ENCODE assay signal across 13 cellular contexts in genomic region chr16:89317729-89318429, GRCh38.
DNase-seq lines count a peak whose midpoint lies in the region; ATAC-seq and TF ChIP-seq lines count a peak whose summit lies in the region.
"Had no signal": no experiment of that assay in that cellular context is flagged by ENCODE, and none has a peak within 500 bp of the region (broad histone marks: within the 10 kb centered on the region; RNA-seq: fewer than 3 reads in every experiment).

No MANE protein-coding gene starts in this region.

- peaks cover 3% of the 10 kb centered on the region for H3K27me3 Mint-ChIP-seq in neural crest cell (ENCODE audit: low read depth)

- no peaks in the 10 kb centered on the region for H3K36me3 Mint-ChIP-seq in neural crest cell (ENCODE audit: low read depth)

- no peaks in the 10 kb centered on the region for H3K9me3 ChIP-seq in SK-N-SH
- H3K9me3 ChIP-seq in PC-9 (ENCODE audit: insufficient read depth, low read depth): no peaks in the 10 kb centered on the region
- H3K9me3 ChIP-seq in effector memory CD4-positive, alpha-beta T cell (ENCODE audit: control insufficient read depth, low read length): no peaks in the 10 kb centered on the region
- H3K9me3 ChIP-seq: breast epithelium, pancreas had no signal

- H2AFZ ChIP-seq in SK-N-SH (ENCODE audit: low read depth) (no peak overlapping the region), PC-9 (no peak overlapping the region)

- H3K27ac Mint-ChIP-seq in neural crest cell (ENCODE audit: unreplicated experiment): peak overlapping the region; percentile 88

- no peak for TF ChIP-seq EP300 in SK-N-SH (IDR thresholded peaks at IDR 0.05; ENCODE audit: borderline replicate concordance in 1 of 2, low read depth in 1 of 2, low read length in 1 of 2)

- H3K27ac ChIP-seq in SK-N-SH (ENCODE audit: low read depth in 2 of 2, low read length in 1 of 2) (peak overlapping the region; percentile 7 to 8; a peak in 1 of 4 replicates), PC-9 (peak overlapping the region; percentile 36; the same call in 1 of the 2 replicates)
- H3K27ac ChIP-seq in effector memory CD4-positive, alpha-beta T cell (ENCODE audit: insufficient read depth, low read length, poor library complexity, severe bottlenecking): peak overlapping the region; percentile 92
- H3K27ac ChIP-seq: 22Rv1, pancreas had no signal

- no peaks in the 10 kb centered on the region for H3K9me3 Mint-ChIP-seq in neural crest cell

- H3K4me2 ChIP-seq in SK-N-SH (no peak overlapping the region; the same call in 1 of the 2 replicates), PC-9 (peak overlapping the region; percentile 88)

- no peak overlapping the region for H3K9ac ChIP-seq in SK-N-SH

- CTCF ChIA-PET in SK-N-SH (lab: Yijun Ruan, JAX) (interaction anchor here (1.3 to 3.8 kb wide), 4 partner anchors 9 to 324 kb away, joined by 4 to 18 read pairs (median 5); no protein-coding TSS in a partner anchor), PC-9 (lab: Charles Lee) (no interaction called here)

- 95% methylated on average over 23 of the region's 23 CpGs for WGBS in SK-N-SH (ENCODE audit: low lambda C conversion rate)

- H4K20me1 ChIP-seq in SK-N-SH (ENCODE audit: insufficient read depth) (peaks cover 77% of the 10 kb centered on the region), PC-9 (ENCODE audit: insufficient read depth) (peaks cover 93% of the 10 kb centered on the region)

- H3K9me2 ChIP-seq in SK-N-SH: no peaks in the 10 kb centered on the region
- no peaks in the 10 kb centered on the region for H3K9me2 ChIP-seq in PC-9 (ENCODE audit: insufficient read depth)

- H3K4me1 ChIP-seq in SK-N-SH (ENCODE audit: control insufficient read depth in 1 of 2, insufficient read depth in 2 of 2, low read depth in 1 of 2, low read length in 1 of 2) (peaks cover 66 to 70% of the 10 kb centered on the region in 2 experiments; a peak in 3 of 4 replicates), PC-9 (replicated peaks; ENCODE audit: insufficient read depth) (peaks cover 94% of the 10 kb centered on the region)
- H3K4me1 ChIP-seq in effector memory CD4-positive, alpha-beta T cell (ENCODE audit: control insufficient read depth, insufficient read depth, low read length, poor library complexity, severe bottlenecking): peaks cover 93% of the 10 kb centered on the region

- no peaks in the 10 kb centered on the region for H3K27me3 ChIP-seq in SK-N-SH (ENCODE audit: insufficient read depth)
- H3K27me3 ChIP-seq in PC-9 (ENCODE audit: insufficient read depth, low read depth): no peaks in the 10 kb centered on the region
- no peaks in the 10 kb centered on the region for H3K27me3 ChIP-seq in effector memory CD4-positive, alpha-beta T cell (replicated peaks; ENCODE audit: control insufficient read depth, insufficient read depth, low read length, poor library complexity, severe bottlenecking)
- H3K27me3 ChIP-seq: breast epithelium, pancreas had no signal

- H3K4me3 ChIP-seq in SK-N-SH (ENCODE audit: low read depth in 2 of 2, low read length in 1 of 2) (no peak overlapping the region), PC-9 (peak overlapping the region; percentile 57; the same call in 1 of the 2 replicates)
- no peak overlapping the region for H3K4me3 ChIP-seq in effector memory CD4-positive, alpha-beta T cell (ENCODE audit: insufficient read depth, low read depth, low read length, poor library complexity, severe bottlenecking)
- H3K4me3 ChIP-seq: breast epithelium, pancreas had no signal

- H3F3A ChIP-seq in SK-N-SH (replicated peaks; ENCODE audit: insufficient read depth) (peaks cover 53% of the 10 kb centered on the region), PC-9 (ENCODE audit: insufficient read depth, low read depth) (peaks cover 83% of the 10 kb centered on the region)

- ATAC-seq in SK-N-SH treated with all-trans-retinoic acid at 6 μM for 48 hours (no peak), HG03108 (IDR thresholded peaks at IDR 0.05; ENCODE audit: unreplicated experiment) (no peak), HG02588 (IDR thresholded peaks at IDR 0.05; ENCODE audit: unreplicated experiment) (no peak)
- ATAC-seq: pancreas had no signal

- intact Hi-C loops in PC-9 (cut with micrococcal nuclease; ENCODE audit: unreplicated experiment): no loop called here

- POLR2A ChIA-PET in SK-N-SH (lab: Yijun Ruan, JAX) (no interaction called here), PC-9 (lab: Charles Lee; ENCODE audit: unreplicated experiment) (no interaction called here)

- H3K4me3 Mint-ChIP-seq in neural crest cell: no peak overlapping the region

- DNase-seq in SK-N-SH (no peak), PC-9 (no peak), neural crest cell (ENCODE audit: low read depth, low spot score) (no peak), superior temporal gyrus (ENCODE audit: extremely low spot score) (no peak)
- DNase-seq in effector memory CD4-positive, alpha-beta T cell: no peak
- DNase-seq: NCI-H1105, NCI-H82 had no signal

- TF ChIP-seq RAD21 in SK-N-SH (IDR thresholded peaks at IDR 0.05; ENCODE audit: low read length): no peak

- TF ChIP-seq CTCF in SK-N-SH (IDR thresholded peaks at IDR 0.05) (no peak), PC-9 (conservative IDR thresholded peaks at IDR 0.05) (no peak), neural crest cell (conservative IDR thresholded peaks at IDR 0.05) (no peak)

- peaks cover 0 to 10% of the 10 kb centered on the region in 2 experiments for H3K36me3 ChIP-seq in SK-N-SH (replicated peaks in 1 of 2; ENCODE audit: control insufficient read depth in 1 of 2, insufficient read depth in 2 of 2, low read length in 1 of 2)
- H3K36me3 ChIP-seq in PC-9 (ENCODE audit: low read depth): 0 out of 2 replicates have a peak, but pooled peaks cover 7% of the 10 kb centered on the region
- peaks cover 6% of the 10 kb centered on the region for H3K36me3 ChIP-seq in effector memory CD4-positive, alpha-beta T cell (ENCODE audit: control insufficient read depth, insufficient read depth, low read length)
- H3K36me3 ChIP-seq: breast epithelium had no signal

- H3K79me2 ChIP-seq in SK-N-SH (ENCODE audit: insufficient read depth) (peaks cover 99% of the 10 kb centered on the region), PC-9 (ENCODE audit: low read depth) (peaks cover 97% of the 10 kb centered on the region)

- H3K4me1 Mint-ChIP-seq in neural crest cell: peaks cover 74% of the 10 kb centered on the region

- no TSS peak for BruUV-seq in PC-9 (replicated peaks; lab: Mats Ljungman, UMichigan)

TF ChIP-seq in SK-N-SH, 30 proteins besides CTCF, POLR2A, EP300 and RAD21:
- TF ChIP-seq RCOR1 (IDR thresholded peaks at IDR 0.05; ENCODE audit: low read length) (no peak), FOXM1 (IDR thresholded peaks at IDR 0.05; ENCODE audit: low read depth) (no peak), FOSL2 (IDR thresholded peaks at IDR 0.05; ENCODE audit: borderline replicate concordance, low read depth) (no peak)
TF ChIP-seq in SK-N-SH: peak in this region for 0.

TF ChIP-seq in SK-N-SH treated with all-trans-retinoic acid at 6 μM for 48 hours, 23 proteins besides CTCF, POLR2A, EP300 and RAD21:
- TF ChIP-seq CSRNP3 (CRISPR knock-in tag; IDR thresholded peaks at IDR 0.05) (no peak), BACH2 (CRISPR knock-in tag; IDR thresholded peaks at IDR 0.05; ENCODE audit: borderline replicate concordance) (no peak), SNAI2 (CRISPR knock-in tag; IDR thresholded peaks at IDR 0.05) (no peak), GLIS3 (CRISPR knock-in tag; IDR thresholded peaks at IDR 0.05) (no peak)
- TF ChIP-seq, protein P1, sequence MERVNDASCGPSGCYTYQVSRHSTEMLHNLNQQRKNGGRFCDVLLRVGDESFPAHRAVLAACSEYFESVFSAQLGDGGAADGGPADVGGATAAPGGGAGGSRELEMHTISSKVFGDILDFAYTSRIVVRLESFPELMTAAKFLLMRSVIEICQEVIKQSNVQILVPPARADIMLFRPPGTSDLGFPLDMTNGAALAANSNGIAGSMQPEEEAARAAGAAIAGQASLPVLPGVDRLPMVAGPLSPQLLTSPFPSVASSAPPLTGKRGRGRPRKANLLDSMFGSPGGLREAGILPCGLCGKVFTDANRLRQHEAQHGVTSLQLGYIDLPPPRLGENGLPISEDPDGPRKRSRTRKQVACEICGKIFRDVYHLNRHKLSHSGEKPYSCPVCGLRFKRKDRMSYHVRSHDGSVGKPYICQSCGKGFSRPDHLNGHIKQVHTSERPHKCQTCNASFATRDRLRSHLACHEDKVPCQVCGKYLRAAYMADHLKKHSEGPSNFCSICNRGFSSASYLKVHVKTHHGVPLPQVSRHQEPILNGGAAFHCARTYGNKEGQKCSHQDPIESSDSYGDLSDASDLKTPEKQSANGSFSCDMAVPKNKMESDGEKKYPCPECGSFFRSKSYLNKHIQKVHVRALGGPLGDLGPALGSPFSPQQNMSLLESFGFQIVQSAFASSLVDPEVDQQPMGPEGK (CRISPR knock-in tag; IDR thresholded peaks at IDR 0.05; ENCODE audit: borderline replicate concordance): no peak

Comparison
In these comparisons a context has a peak if more than half of its experiments do, and no peak if none do; other contexts are left out.
1. H3K27ac ChIP-seq: peak in every context shown above with its lines; median percentile 92 in effector memory CD4-positive, alpha-beta T cell; 36 in PC-9; 8 in SK-N-SH.